29 cellular contexts compared by ENCODE assay signal in genomic region chr9:124570942-124571666, GRCh38.
"Had no signal": no experiment of that assay in that cellular context is flagged by ENCODE, and none has a peak within 500 bp of the region (broad histone marks: within the 10 kb centered on the region; RNA-seq: fewer than 3 reads in every experiment).

No MANE protein-coding gene starts in this region.

- H3K4me2 ChIP-seq: smooth muscle cell had no signal

- H3K36me3 ChIP-seq: ascending aorta, brain microvascular endothelial cell, heart left ventricle, left lung, lower lobe of right lung, ovary, right atrium auricular region, suprapubic skin, tibial artery had no signal

- FAIRE-seq: endothelial cell of umbilical vein had no signal

- H3K9me3 ChIP-seq: ascending aorta, heart left ventricle, left lung, lower lobe of right lung, ovary, right atrium auricular region, suprapubic skin, tibial artery had no signal

- H3K27ac ChIP-seq: ascending aorta, brain microvascular endothelial cell, heart left ventricle, left lung, lower lobe of right lung, ovary, right atrium auricular region, suprapubic skin, tibial artery had no signal

- ATAC-seq: esophagus mucosa, left lung, lower lobe of right lung, T-helper 17 cell had no signal

- H3K27me3 ChIP-seq: ascending aorta, brain microvascular endothelial cell, heart left ventricle, left lung, ovary, right atrium auricular region, suprapubic skin, tibial artery had no signal

- H3K4me1 ChIP-seq: ascending aorta, left lung, lower lobe of right lung, right atrium auricular region, tibial artery had no signal

- DNase-seq: activated CD4-positive, alpha-beta memory T cell treated with anti-CD3 and anti-CD28 coated beads, Interleukin-2, amount 10 ng/mL, durations not matched to agents 7 days and 5 days; activated CD4-positive, alpha-beta T cell treated with anti-CD3 and anti-CD28 coated beads for 1 hour; activated CD4-positive, alpha-beta T cell treated with anti-CD3 and anti-CD28 coated beads, Interleukin-2, amount 10 ng/mL, durations not matched to agents 7 days and 5 days; activated CD8-positive, alpha-beta memory T cell treated with anti-CD3 and anti-CD28 coated beads, Interleukin-2, amount 50 U/mL, for 48 hours; activated gamma-delta T cell; activated naive CD4-positive, alpha-beta T cell treated with anti-CD3 and anti-CD28 coated beads, Interleukin-2, amount 10 ng/mL, durations not matched to agents 7 days and 5 days; activated naive CD8-positive, alpha-beta T cell treated with anti-CD3 and anti-CD28 coated beads, Interleukin-2, amount 10 ng/mL, durations not matched to agents 7 days and 5 days; activated T-cell treated with anti-CD3 and anti-CD28 coated beads, Interleukin-2, amount 50 U/mL, for 24 hours; brain microvascular endothelial cell; caudate nucleus; foreskin fibroblast; heart left ventricle; hypothalamus; kidney glomerular epithelial cell; left lung; lower lobe of right lung; ovary; stimulated activated CD4-positive, alpha-beta T cell treated with anti-CD3 and anti-CD28 coated beads, Interleukin-15, amount 100 ng/mL, for 24 hours; stimulated activated CD4-positive, alpha-beta T cell treated with anti-CD3 and anti-CD28 coated beads, Interleukin-2, amount 100 ng/mL, for 24 hours; stimulated activated naive CD4-positive, alpha-beta T cell; T-helper 17 cell; T1000; tibial artery had no signal

- H3K4me3 ChIP-seq: ascending aorta, heart left ventricle, left lung, lower lobe of right lung, ovary, right atrium auricular region, smooth muscle cell, suprapubic skin, tibial artery had no signal
